8 cellular contexts compared by ENCODE assay signal in the genomic region with DNA sequence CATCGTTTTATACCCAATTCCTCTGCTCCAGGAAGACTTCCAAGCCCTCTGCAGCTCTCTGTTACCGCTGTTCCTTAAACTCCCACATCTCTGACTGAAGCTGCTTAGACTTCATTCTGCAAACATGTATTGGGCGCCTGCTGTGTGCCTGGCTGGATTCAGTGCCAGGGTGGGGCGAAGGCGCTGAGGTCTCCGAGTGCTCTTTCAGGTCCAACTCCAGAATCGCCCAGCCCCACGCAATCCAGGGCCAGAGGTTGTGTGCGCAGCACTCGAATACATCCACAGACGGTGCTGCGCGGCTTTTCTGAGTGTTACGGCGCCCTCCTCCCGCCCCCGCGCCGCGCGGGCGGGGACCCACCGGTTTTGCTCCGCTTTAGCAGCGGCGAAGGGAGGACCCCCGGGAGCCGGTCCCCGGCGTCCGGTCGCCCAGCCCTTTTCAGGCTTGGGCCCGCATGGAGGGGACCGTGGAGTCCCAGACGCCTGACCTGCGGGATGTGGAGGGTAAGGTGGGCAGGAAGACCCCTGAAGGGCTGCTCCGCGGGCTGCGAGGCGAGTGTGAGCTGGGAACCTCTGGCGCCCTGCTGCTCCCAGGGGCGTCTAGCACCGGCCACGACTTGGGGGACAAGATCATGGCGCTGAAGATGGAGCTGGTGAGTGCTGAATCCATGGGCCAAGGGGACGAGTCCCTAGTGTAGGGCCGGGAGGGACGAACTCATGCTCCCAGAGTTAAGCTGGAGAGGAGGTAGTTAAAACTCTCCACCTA. TPM values are rescaled to one million over a fixed set of nuclear protein-coding genes. Genes with fewer than 3 reads are reported as not detected.
DNase-seq lines count a peak whose midpoint lies in the region; ATAC-seq and TF ChIP-seq lines count a peak whose summit lies in the region.

TSS of gene LURAP1 (plus strand) at position 360 of the 763 bp plus-strand sequence. CDS start at position 453, 93 bp downstream.

- H3K36me3 ChIP-seq in DND-41 (ENCODE audit: insufficient read depth, low read length), result no peaks in the 10 kb centered on the region
- H3K36me3 ChIP-seq in muscle layer of duodenum (ENCODE audit: control insufficient read depth in 1 of 2, insufficient read depth in 2 of 2, low read length in 2 of 2), result peaks cover 0 to 2% of the 10 kb centered on the region in 2 donors

- no peaks in the 10 kb centered on the region for H3K27me3 Mint-ChIP-seq in activated T-cell treated with anti-CD3 and anti-CD28 coated beads, Interleukin-2, amount 50 U/mL, for 72 hours (ENCODE audit: low read depth)

- TF ChIP-seq CTCF in DND-41 (IDR thresholded peaks at IDR 0.05; ENCODE audit: borderline replicate concordance, extremely low read depth, low read length, poor library complexity, severe bottlenecking), result no peak
- TF ChIP-seq CTCF in fibroblast of pulmonary artery (IDR thresholded peaks at IDR 0.05; ENCODE audit: low read length, missing control alignments), result no peak

- H3K9me3 Mint-ChIP-seq in activated T-cell treated with anti-CD3 and anti-CD28 coated beads, Interleukin-2, amount 50 U/mL, for 72 hours, result no peaks in the 10 kb centered on the region

- H3K4me1 ChIP-seq in DND-41 (ENCODE audit: insufficient read depth, low read length) (peaks cover 28% of the 10 kb centered on the region), muscle layer of duodenum (ENCODE audit: control insufficient read depth in 1 of 2, insufficient read depth in 2 of 2, low read length in 2 of 2) (peaks cover 4 to 33% of the 10 kb centered on the region in 2 donors)

- H3K4me3 ChIP-seq in DND-41 (ENCODE audit: low read depth in 1 of 2, low read length in 2 of 2) (peak within 1 kb of the TSS; percentile 17 to 58; a peak in 3 of 4 replicates), fibroblast of pulmonary artery (replicated peaks; ENCODE audit: low read depth, low read length) (peak within 1 kb of the TSS; percentile 76), muscle layer of duodenum (ENCODE audit: low read depth in 1 of 2, low read length in 2 of 2) (peak within 1 kb of the TSS; percentile 83 to 98)

- peak within 1 kb of the TSS; percentile 84 for H3K4me2 ChIP-seq in DND-41 (ENCODE audit: insufficient read depth, low read length)

- no peaks in the 10 kb centered on the region for H3K36me3 Mint-ChIP-seq in activated T-cell treated with anti-CD3 and anti-CD28 coated beads, Interleukin-2, amount 50 U/mL, for 72 hours (ENCODE audit: insufficient read depth in 2 of 2)

- H3K27me3 ChIP-seq in DND-41 (ENCODE audit: insufficient read depth, low read length, poor library complexity) (no peaks in the 10 kb centered on the region), muscle layer of duodenum (ENCODE audit: low read depth, low read length) (no peaks in the 10 kb centered on the region)

- H3K27ac Mint-ChIP-seq in activated T-cell treated with anti-CD3 and anti-CD28 coated beads, Interleukin-2, amount 50 U/mL, for 72 hours, result no peak within 1 kb of the TSS

- H3K27ac ChIP-seq in DND-41 (ENCODE audit: low read length) (no peak within 1 kb of the TSS; the same call in 1 of the 2 replicates), muscle layer of duodenum (ENCODE audit: low read length) (peak within 1 kb of the TSS; percentile 77), substantia nigra (ENCODE audit: low read depth, low read length, poor library complexity, severe bottlenecking) (peak within 1 kb of the TSS; percentile 96)

- peak within 1 kb of the TSS; percentile 82 for H2AFZ ChIP-seq in DND-41 (ENCODE audit: low read depth, low read length)

- peaks cover 3% of the 10 kb centered on the region for H3K79me2 ChIP-seq in DND-41 (ENCODE audit: insufficient read depth, low read length)

- DNase-seq in DND-41 (peak; percentile 58), NCI-H2107 (lab: John Stamatoyannopoulos, UW) (peak; percentile 25), fibroblast of pulmonary artery (ENCODE audit: low read depth) (peak; percentile 68), substantia nigra (lab: John Stamatoyannopoulos, UW) (peak in 45 of 49 donors; percentile 14 to 83 (median 64))
- DNase-seq in activated T-cell treated with anti-CD3 and anti-CD28 coated beads, Interleukin-2, amount 50 U/mL, for 72 hours, result peak; percentile 58 to 67

- H4K20me1 ChIP-seq in DND-41 (ENCODE audit: insufficient read depth, low read length), result no peaks in the 10 kb centered on the region

- ATAC-seq in DND-41 (ENCODE audit: insufficient read depth, low read depth), result peak; percentile 68
- peak; percentile 32 to 36 for ATAC-seq in activated T-cell treated with anti-CD3 and anti-CD28 coated beads, Interleukin-2, amount 50 U/mL, for 72 hours (replicated peaks in 1 of 2)
- no peak for ATAC-seq in HG03442 (IDR thresholded peaks at IDR 0.05; ENCODE audit: unreplicated experiment)
- ATAC-seq in GM19324 (IDR thresholded peaks at IDR 0.05; ENCODE audit: low FRiP score, unreplicated experiment), result no peak

- peak within 1 kb of the TSS; percentile 88 to 94 for H3K4me3 Mint-ChIP-seq in activated T-cell treated with anti-CD3 and anti-CD28 coated beads, Interleukin-2, amount 50 U/mL, for 72 hours

- H3K4me1 Mint-ChIP-seq in activated T-cell treated with anti-CD3 and anti-CD28 coated beads, Interleukin-2, amount 50 U/mL, for 72 hours (ENCODE audit: low read depth), result peaks cover 15% of the 10 kb centered on the region

- H3K9ac ChIP-seq in DND-41 (ENCODE audit: low read depth, low read length), result peak within 1 kb of the TSS; percentile 55

- H3K9me3 ChIP-seq in DND-41 (ENCODE audit: insufficient read depth, low read length, severe bottlenecking) (no peaks in the 10 kb centered on the region), muscle layer of duodenum (ENCODE audit: control insufficient read depth in 1 of 2, low read length in 2 of 2) (no peaks in the 10 kb centered on the region)

RNA-seq across cellular contexts. Expression of gene LURAP1, which starts in this region (rescaled TPM):
- total RNA-seq in activated T-cell treated with anti-CD3 and anti-CD28 coated beads, Interleukin-2, amount 50 U/mL, for 72 hours, result under 1 TPM in 1 of 2 donors, not detected in 1; 0.21 TPM

Comparison
In these comparisons a context has a peak if more than half of its experiments do, and no peak if none do; other contexts are left out.
1. Peak in DNase-seq and ATAC-seq in activated T-cell treated with anti-CD3 and anti-CD28 coated beads, Interleukin-2, amount 50 U/mL, for 72 hours; RNA of the gene not detected or under 1 TPM.
2. H3K4me3 ChIP-seq: peak in every context shown above with its lines; median percentile 90 in muscle layer of duodenum; 76 in fibroblast of pulmonary artery; 38 in DND-41.